8 cellular contexts compared by ENCODE assay signal in the genomic region with DNA sequence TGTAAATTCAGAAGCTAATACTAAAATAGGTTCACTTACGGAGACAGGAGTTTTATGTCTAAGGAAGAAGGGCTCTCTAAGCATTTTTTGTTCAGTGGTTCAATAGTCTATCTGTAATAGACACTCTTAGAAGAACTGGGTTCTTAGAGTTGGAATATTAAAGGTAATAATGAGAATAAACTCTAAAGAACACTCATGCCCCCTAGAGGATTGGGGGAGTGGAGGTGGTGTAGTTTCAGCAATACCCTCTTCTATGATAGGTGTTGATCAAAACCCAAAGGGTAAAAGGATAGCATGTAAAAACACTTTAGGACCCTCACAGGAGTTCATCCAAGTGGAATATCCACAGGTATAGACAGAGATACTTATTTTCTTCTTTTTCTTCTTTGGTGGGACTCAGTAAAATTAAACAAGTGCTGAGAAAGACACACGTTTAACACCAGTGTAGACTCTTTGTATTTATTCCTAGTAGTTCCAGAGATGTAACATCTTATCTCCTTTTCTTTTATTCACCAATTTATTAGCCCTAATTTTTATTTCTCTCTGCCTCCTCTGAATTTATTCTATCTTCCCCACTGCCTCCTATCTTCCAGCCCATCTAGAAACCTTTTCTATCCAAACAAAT. TPM values are rescaled to one million over a fixed set of nuclear protein-coding genes. Genes with fewer than 3 reads are reported as not detected.
DNase-seq lines count a peak whose midpoint lies in the region; ATAC-seq, FAIRE-seq and TF ChIP-seq lines count a peak whose summit lies in the region.

No MANE protein-coding gene starts in this region.

- no peak overlapping the region for H3K27ac Mint-ChIP-seq in activated T-helper 1 cell treated with anti-CD3 and anti-CD28 coated beads, Interleukin-12 subunit alpha, Interleukin-12 subunit beta, Interleukin-2, Interleukin-4 antibody, amounts not matched to agents 30 ng/mL and 10 ng/mL and 1 ng/mL, durations not matched to agents 14 hours and 24 hours and 36 hours

- H2AFZ ChIP-seq in GM12878 (ENCODE audit: control insufficient read depth, low read depth, low read length) = no peak overlapping the region

- peak; percentile 75 for FAIRE-seq in GM12878 (lab: Jason Lieb, UNC)

- no peaks in the 10 kb centered on the region for H3K9me3 Mint-ChIP-seq in activated T-helper 1 cell treated with anti-CD3 and anti-CD28 coated beads, Interleukin-12 subunit alpha, Interleukin-12 subunit beta, Interleukin-2, Interleukin-4 antibody, amounts not matched to agents 30 ng/mL and 10 ng/mL and 1 ng/mL, durations not matched to agents 14 hours and 24 hours and 36 hours

- H3K4me3 Mint-ChIP-seq in activated T-helper 1 cell treated with anti-CD3 and anti-CD28 coated beads, Interleukin-12 subunit alpha, Interleukin-12 subunit beta, Interleukin-2, Interleukin-4 antibody, amounts not matched to agents 30 ng/mL and 10 ng/mL and 1 ng/mL, durations not matched to agents 14 hours and 24 hours and 36 hours = no peak overlapping the region

- no TSS peak for BruUV-seq in GM12878 (replicated peaks; lab: Mats Ljungman, UMichigan)

- no peaks in the 10 kb centered on the region for H3K36me3 Mint-ChIP-seq in activated T-helper 1 cell treated with anti-CD3 and anti-CD28 coated beads, Interleukin-12 subunit alpha, Interleukin-12 subunit beta, Interleukin-2, Interleukin-4 antibody, amounts not matched to agents 30 ng/mL and 10 ng/mL and 1 ng/mL, durations not matched to agents 14 hours and 24 hours and 36 hours (ENCODE audit: low read depth)

- RAD21 ChIA-PET in GM12878 (lab: Charles Lee; ENCODE audit: unreplicated experiment) = interaction anchor here (1.2 kb wide), 1 partner anchor 330 kb away, joined by 4 read pairs; no protein-coding TSS in a partner anchor

- H3K36me3 ChIP-seq in cardiac muscle cell (peaks cover 4% of the 10 kb centered on the region), GM12878 (ENCODE audit: control insufficient read depth in 2 of 2, insufficient read depth in 2 of 2, low read length in 1 of 2) (no peaks in the 10 kb centered on the region), suprapubic skin (peaks cover 13% of the 10 kb centered on the region)

- intact Hi-C loops in Right ventricle myocardium inferior (cut with DNase I) = loop anchor here (2.0 to 5.0 kb wide), 3 partner anchors 87 to 176 kb away; no protein-coding TSS in a partner anchor
- intact Hi-C loops in GM12878 (cut with micrococcal nuclease; ENCODE audit: unreplicated experiment) = loop anchor here (1.0 to 10.0 kb wide), 4 partner anchors 87 to 474 kb away; no protein-coding TSS in a partner anchor
- intact Hi-C loops in activated T-helper 1 cell treated with anti-CD3 and anti-CD28 coated beads, Interleukin-12 subunit alpha, Interleukin-12 subunit beta, Interleukin-2, Interleukin-4 antibody, amounts not matched to agents 30 ng/mL and 10 ng/mL and 1 ng/mL, durations not matched to agents 14 hours and 24 hours and 36 hours (cut with micrococcal nuclease) = loop anchor here (1.0 kb wide), 2 partner anchors 176 to 236 kb away; no protein-coding TSS in a partner anchor

- H3K27me3 ChIP-seq in cardiac muscle cell = no peaks in the 10 kb centered on the region
- H3K27me3 ChIP-seq in GM12878 (replicated peaks in 1 of 2; ENCODE audit: control insufficient read depth in 2 of 2, insufficient read depth in 2 of 2, low read length in 1 of 2) = no peaks in the 10 kb centered on the region
- no peaks in the 10 kb centered on the region for H3K27me3 ChIP-seq in suprapubic skin

- H3K4me3 ChIP-seq in cardiac muscle cell = no peak overlapping the region
- no peak overlapping the region for H3K4me3 ChIP-seq in GM12878
- no peak overlapping the region for H3K4me3 ChIP-seq in suprapubic skin

- peaks cover 5% of the 10 kb centered on the region for H3K27me3 Mint-ChIP-seq in activated T-helper 1 cell treated with anti-CD3 and anti-CD28 coated beads, Interleukin-12 subunit alpha, Interleukin-12 subunit beta, Interleukin-2, Interleukin-4 antibody, amounts not matched to agents 30 ng/mL and 10 ng/mL and 1 ng/mL, durations not matched to agents 14 hours and 24 hours and 36 hours (ENCODE audit: insufficient read depth)

- SMC1A ChIA-PET in GM12878 (lab: Charles Lee; ENCODE audit: uncharacterized antibody, unreplicated experiment) = interaction anchor here (0.8 to 1.6 kb wide), 7 partner anchors 22 to 332 kb away, joined by 3 to 7 read pairs (median 4); no protein-coding TSS in a partner anchor

- TF ChIP-seq POLR2A in GM12878 (IDR thresholded peaks at IDR 0.05; ENCODE audit: low read depth, low read length) = no peak
- no peak for TF ChIP-seq POLR2A in suprapubic skin (IDR thresholded peaks at IDR 0.05)

- TF ChIP-seq RAD21 in GM12878 (IDR thresholded peaks at IDR 0.05; ENCODE audit: insufficient read depth, low read depth, low read length) = peak; percentile 78

- no peaks in the 10 kb centered on the region for H3K4me1 Mint-ChIP-seq in activated T-helper 1 cell treated with anti-CD3 and anti-CD28 coated beads, Interleukin-12 subunit alpha, Interleukin-12 subunit beta, Interleukin-2, Interleukin-4 antibody, amounts not matched to agents 30 ng/mL and 10 ng/mL and 1 ng/mL, durations not matched to agents 14 hours and 24 hours and 36 hours (ENCODE audit: low read depth)

- in situ Hi-C loops in GM12878 (cut with MboI) = loop anchor here (5.0 kb wide), 1 partner anchor 172 kb away; no protein-coding TSS in a partner anchor

- DNase-seq in cardiac muscle cell (ENCODE audit: low read depth in 1 of 2, low spot score in 1 of 2) (peak; percentile 63 to 72), Right ventricle myocardium inferior (ENCODE audit: missing footprints) (no peak), NCI-H526 treated with DMSO at 0.1 percent for 48 hours (lab: John Stamatoyannopoulos, UW) (peak; percentile 41), GM12878 (ENCODE audit: low read depth, low spot score) (no peak), iris pigment epithelial cell (ENCODE audit: low read depth) (peak; percentile 58), suprapubic skin (ENCODE audit: low spot score in 2 of 2) (no peak)
- DNase-seq in activated T-helper 1 cell treated with anti-CD3 and anti-CD28 coated beads, Interleukin-12 subunit alpha, Interleukin-12 subunit beta, Interleukin-2, Interleukin-4 antibody, amounts not matched to agents 30 ng/mL and 10 ng/mL and 1 ng/mL, durations not matched to agents 14 hours and 24 hours and 36 hours (ENCODE audit: low spot score) = no peak

- CTCF ChIA-PET in GM12878 (lab: Yijun Ruan, JAX) = interaction anchor here (0.7 to 3.0 kb wide), 8 partner anchors 10 to 331 kb away, joined by 3 to 12 read pairs (median 4); no protein-coding TSS in a partner anchor

- H3K9me3 ChIP-seq in cardiac muscle cell (ENCODE audit: low read depth) (no peaks in the 10 kb centered on the region), GM12878 (replicated peaks; ENCODE audit: control insufficient read depth, insufficient read depth, low read length) (no peaks in the 10 kb centered on the region), suprapubic skin (no peaks in the 10 kb centered on the region)

- H3K4me1 ChIP-seq in cardiac muscle cell (ENCODE audit: low read depth) (no peaks in the 10 kb centered on the region), GM12878 (ENCODE audit: control insufficient read depth, insufficient read depth, low read length) (no peaks in the 10 kb centered on the region), suprapubic skin (no peaks in the 10 kb centered on the region)

- H3K9ac ChIP-seq in GM12878 (ENCODE audit: control insufficient read depth, insufficient read depth, low read length) = no peak overlapping the region

- H3K27ac ChIP-seq in cardiac muscle cell (no peak overlapping the region), GM12878 (ENCODE audit: control insufficient read depth, insufficient read depth) (no peak overlapping the region), suprapubic skin (no peak overlapping the region)

- no peak overlapping the region for H3K4me2 ChIP-seq in GM12878 (ENCODE audit: control insufficient read depth, insufficient read depth)

- WGBS in GM12878 (ENCODE audit: insufficient coverage, insufficient replicate concordance, low lambda C conversion rate, missing lambda C conversion rate) = 78% methylated on average over 2 of the region's 2 CpGs
- WGBS in suprapubic skin = 75% methylated on average over 2 of the region's 2 CpGs

- peak; percentile 76 for TF ChIP-seq CTCF in cardiac muscle cell (IDR thresholded peaks at IDR 0.05; ENCODE audit: low read depth, low read length)
- TF ChIP-seq CTCF in GM12878 (IDR thresholded peaks at IDR 0.05 in 2 of 3, conservative IDR thresholded peaks at IDR 0.05 in 1 of 3; ENCODE audit: control insufficient read depth in 2 of 3, extremely low read depth in 1 of 3, insufficient read depth in 1 of 3, low read depth in 3 of 3, low read length in 3 of 3) = peak; percentile 62 to 68 (median 66)
- peak; percentile 33 to 54 for TF ChIP-seq CTCF in suprapubic skin (IDR thresholded peaks at IDR 0.05)

- H4K20me1 ChIP-seq in GM12878 (ENCODE audit: control insufficient read depth, insufficient read depth) = no peaks in the 10 kb centered on the region

- TF ChIP-seq EP300 in GM12878 (IDR thresholded peaks at IDR 0.05; ENCODE audit: borderline replicate concordance in 1 of 2, control insufficient read depth in 1 of 2, low read depth in 2 of 2, low read length in 2 of 2) (no peak), suprapubic skin (IDR thresholded peaks at IDR 0.05) (no peak)

- no peak for ATAC-seq in Right ventricle myocardium inferior
- peak; percentile 65 for ATAC-seq in HG02798 (IDR thresholded peaks at IDR 0.05; ENCODE audit: poor library complexity, unreplicated experiment)
- peak; percentile 88 for ATAC-seq in GM12878

- H3K79me2 ChIP-seq in GM12878 (ENCODE audit: control insufficient read depth, insufficient read depth, low read length) = no peaks in the 10 kb centered on the region

- POLR2A ChIA-PET in GM12878 (lab: Charles Lee) = no interaction called here

RNA-seq across cellular contexts. Expression of gene MND1, which starts 25.7 kb away (rescaled TPM):
- total RNA-seq in cardiac muscle cell (10.3 and 12.6 TPM in 2 replicates), Right ventricle myocardium inferior (0.62 TPM), GM12878 (2014; rRNA removed) (20.2 and 27.0 TPM in 2 replicates), GM12878 (2014; rRNA removed; fragmentation: Illumina TruSeq; extraction: Trizol) (43.7 and 44.9 TPM in 2 replicates), GM12878 (2021) (20.3 TPM in 2 replicates), suprapubic skin (not detected)
- polyA plus RNA-seq in cardiac muscle cell (6.5 and 15.9 TPM in 2 replicates), GM12878 (2011; rRNA removed) (17.7 and 40.3 TPM in 2 replicates), GM12878 (2014; fragmentation: Illumina TruSeq; extraction: Trizol) (55.9 and 68.8 TPM in 2 replicates), GM12878 (2014; fragmentation: Nextera tagmentation; extraction: Ambion mirVana) (10 to 100 TPM; 51.0 to 55.0 TPM), GM12878 (2014; rRNA removed) (25.8 and 31.5 TPM in 2 replicates), GM12878 (2016; fragmentation: Nextera tagmentation; extraction: Ambion mirVana) (10 to 100 TPM; 49.7 to 58.1 TPM)
- total RNA-seq in GM12878 (2013; cell fraction: nucleolus; rRNA removed) = 7.6 and 10.6 TPM in 2 replicates
- polyA plus RNA-seq in GM12878 (2011; ENCODE audit: low read depth) = 16.4 TPM
- polyA plus RNA-seq in GM12878 (2011; cell fraction: cytosol; rRNA removed) = 3.2 and 3.9 TPM in 2 replicates
- polyA plus RNA-seq in GM12878 (2011; cell fraction: nucleus; rRNA removed) = 3.8 and 6.1 TPM in 2 replicates
- 16.7 and 22.2 TPM in 2 replicates for polyA plus RNA-seq in GM12878 (2012)
- polyA minus RNA-seq in GM12878 (2011; rRNA and poly(A)+ RNA removed) = 3.8 and 7.8 TPM in 2 replicates
- 6.4 and 7.2 TPM in 2 replicates for polyA minus RNA-seq in GM12878 (2011; cell fraction: cytosol; rRNA and poly(A)+ RNA removed)
- polyA minus RNA-seq in GM12878 (2011; cell fraction: nucleus; rRNA and poly(A)+ RNA removed) = 1.1 and 5.4 TPM in 2 replicates
- total RNA-seq in activated T-helper 1 cell treated with anti-CD3 and anti-CD28 coated beads, Interleukin-12 subunit alpha, Interleukin-12 subunit beta, Interleukin-2, Interleukin-4 antibody, amounts not matched to agents 30 ng/mL and 10 ng/mL and 1 ng/mL, durations not matched to agents 14 hours and 24 hours and 36 hours = 12.5 and 13.5 TPM in 2 replicates

Comparison
In these comparisons a context has a peak if more than half of its experiments do, and no peak if none do; other contexts are left out.
1. DNase-seq: peak in cardiac muscle cell (2 of 2), NCI-H526 treated with DMSO at 0.1 percent for 48 hours (single experiment) and iris pigment epithelial cell (single experiment); none in Right ventricle myocardium inferior (single experiment), GM12878 (single experiment), suprapubic skin (0 of 2) and activated T-helper 1 cell treated with anti-CD3 and anti-CD28 coated beads, Interleukin-12 subunit alpha, Interleukin-12 subunit beta, Interleukin-2, Interleukin-4 antibody, amounts not matched to agents 30 ng/mL and 10 ng/mL and 1 ng/mL, durations not matched to agents 14 hours and 24 hours and 36 hours (single experiment).
2. Peak in every context shown above with its lines, with median percentiles within 50 percentile points of each other: CTCF ChIP-seq.